In genomic region chr2:134647607-134648256, GRCh38 we compare ENCODE assay signal across 13 cellular contexts.
"Had no signal": no experiment of that assay in that cellular context is flagged by ENCODE, and none has a peak within 500 bp of the region (broad histone marks: within the 10 kb centered on the region; RNA-seq: fewer than 3 reads in every experiment).

No MANE protein-coding gene starts in this region.

- DNase-seq: activated CD4-positive, alpha-beta T cell treated with anti-CD3 and anti-CD28 coated beads, Interleukin-2, amount 50 U/mL, for 4 hours; activated CD4-positive, CD25-positive, alpha-beta regulatory T cell treated with anti-CD3 and anti-CD28 coated beads, Interleukin-2, amount 50 U/mL, for 72 hours; activated gamma-delta T cell; effector memory CD4-positive, alpha-beta T cell; kidney; left ventricle myocardium superior; stimulated activated CD4-positive, alpha-beta T cell treated with anti-CD3 and anti-CD28 coated beads, Interleukin-4, amount 100 ng/mL, for 24 hours; stomach; trophoblast cell had no signal

- H3K9me3 Mint-ChIP-seq: activated naive CD4-positive, alpha-beta T cell treated with anti-CD3 and anti-CD28 coated beads, Interleukin-2, amount 50 U/mL, for 24 hours; dendritic cell treated with granulocyte-macrophage colony-stimulating factor and Interleukin-4, amounts not matched to agents 40 ng/mL and 50 ng/mL, for 4 days; stimulated activated effector memory CD8-positive, alpha-beta T cell treated with anti-CD3 and anti-CD28 coated beads, Interleukin-12 subunit alpha, Interleukin-12 subunit beta, amount 100 ng/mL, for 72 hours had no signal

- ATAC-seq: left ventricle myocardium superior; sciatic nerve; stimulated activated effector memory CD8-positive, alpha-beta T cell treated with anti-CD3 and anti-CD28 coated beads, Interleukin-12 subunit alpha, Interleukin-12 subunit beta, amount 100 ng/mL, for 72 hours had no signal

- H3K36me3 Mint-ChIP-seq: activated naive CD4-positive, alpha-beta T cell treated with anti-CD3 and anti-CD28 coated beads, Interleukin-2, amount 50 U/mL, for 24 hours; stimulated activated effector memory CD8-positive, alpha-beta T cell treated with anti-CD3 and anti-CD28 coated beads, Interleukin-12 subunit alpha, Interleukin-12 subunit beta, amount 100 ng/mL, for 72 hours had no signal

- H3K4me3 Mint-ChIP-seq: activated naive CD4-positive, alpha-beta T cell treated with anti-CD3 and anti-CD28 coated beads, Interleukin-2, amount 50 U/mL, for 24 hours; dendritic cell treated with granulocyte-macrophage colony-stimulating factor and Interleukin-4, amounts not matched to agents 40 ng/mL and 50 ng/mL, for 4 days; stimulated activated effector memory CD8-positive, alpha-beta T cell treated with anti-CD3 and anti-CD28 coated beads, Interleukin-12 subunit alpha, Interleukin-12 subunit beta, amount 100 ng/mL, for 72 hours had no signal

- H3K4me1 Mint-ChIP-seq: activated naive CD4-positive, alpha-beta T cell treated with anti-CD3 and anti-CD28 coated beads, Interleukin-2, amount 50 U/mL, for 24 hours had no signal

- H3K27ac Mint-ChIP-seq: dendritic cell treated with granulocyte-macrophage colony-stimulating factor and Interleukin-4, amounts not matched to agents 40 ng/mL and 50 ng/mL, for 4 days; stimulated activated effector memory CD8-positive, alpha-beta T cell treated with anti-CD3 and anti-CD28 coated beads, Interleukin-12 subunit alpha, Interleukin-12 subunit beta, amount 100 ng/mL, for 72 hours had no signal

- H3K27me3 Mint-ChIP-seq: activated naive CD4-positive, alpha-beta T cell treated with anti-CD3 and anti-CD28 coated beads, Interleukin-2, amount 50 U/mL, for 24 hours; dendritic cell treated with granulocyte-macrophage colony-stimulating factor and Interleukin-4, amounts not matched to agents 40 ng/mL and 50 ng/mL, for 4 days had no signal
